In the genomic region with DNA sequence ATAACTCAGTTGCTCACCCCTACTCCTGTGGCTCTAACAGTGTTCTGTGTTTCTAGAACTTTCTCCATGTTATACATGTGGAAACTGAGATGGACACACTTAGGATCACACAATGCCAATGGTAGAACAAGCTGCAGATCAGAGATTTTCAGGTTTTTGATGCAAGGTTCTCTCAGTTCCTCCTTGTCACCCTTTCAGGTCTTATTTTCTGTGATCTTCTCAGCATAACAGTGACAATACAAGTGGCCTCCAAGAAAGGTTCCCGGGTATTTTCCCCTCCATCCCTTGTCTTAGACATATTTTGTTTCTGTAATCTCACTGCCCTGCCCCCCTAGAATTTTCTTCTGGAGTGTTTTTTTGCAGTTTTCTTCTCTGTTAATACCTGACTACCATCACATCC, we compare ENCODE assay signal across 14 cellular contexts.
A peak's percentile ranks its signal among the peaks of the same experiment; 100 is the strongest.
DNase-seq lines count a peak whose midpoint lies in the region; ATAC-seq and FAIRE-seq lines count a peak whose summit lies in the region.
"Had no signal": no experiment of that assay in that cellular context is flagged by ENCODE, and none has a peak within 500 bp of the region (broad histone marks: within the 10 kb centered on the region; RNA-seq: fewer than 3 reads in every experiment).

No MANE protein-coding gene starts in this region.

- H3K27me3 ChIP-seq in BLaER1 treated with 17β-estradiol and CSF1 and Interleukin-3, amounts not matched to agents 10 nM and 100 nM, result no peaks in the 10 kb centered on the region
- H3K27me3 ChIP-seq: upper lobe of right lung had no signal

- H3K4me2 ChIP-seq in BLaER1 treated with 17β-estradiol and CSF1 and Interleukin-3, amounts not matched to agents 10 nM and 100 nM, result peak overlapping the region; percentile 73 to 93 (median 84); a peak in 21 of 22 replicates

- H4K20me1 ChIP-seq in BLaER1 treated with 17β-estradiol and CSF1 and Interleukin-3, amounts not matched to agents 10 nM and 100 nM, result peaks cover 8 to 94% (median 36%) of the 10 kb centered on the region in 11 experiments; a peak in 17 of 22 replicates

- no peak for DNase-seq in GM19239 (ENCODE audit: insufficient read length, low spot score)
- no peak for DNase-seq in SIG-M5 (lab: John Stamatoyannopoulos, UW)
- no peak for DNase-seq in stimulated activated CD4-positive, alpha-beta T cell treated with anti-CD3 and anti-CD28 coated beads, Interleukin-2, amount 100 ng/mL, for 24 hours
- no peak for DNase-seq in NCI-H226
- no peak for DNase-seq in NCI-H2107 treated with DMSO at 0.1 percent for 48 hours (lab: John Stamatoyannopoulos, UW; ENCODE audit: unreplicated experiment)
- DNase-seq: activated T-cell treated with anti-CD3 and anti-CD28 coated beads, Interleukin-2, amount 50 U/mL, for 48 hours; DMS79 treated with DMSO at 0.1 percent for 48 hours; NCI-H1694; upper lobe of right lung had no signal

- peaks cover 0 to 30% (median 4%) of the 10 kb centered on the region in 11 experiments; a peak in 8 of 22 replicates for H3K36me3 ChIP-seq in BLaER1 treated with 17β-estradiol and CSF1 and Interleukin-3, amounts not matched to agents 10 nM and 100 nM
- H3K36me3 ChIP-seq: upper lobe of right lung had no signal

- peak overlapping the region in 3 of 11 experiments; percentile 5 to 28 (median 19); a peak in 4 of 22 replicates for H3K27ac ChIP-seq in BLaER1 treated with 17β-estradiol and CSF1 and Interleukin-3, amounts not matched to agents 10 nM and 100 nM
- H3K27ac ChIP-seq: upper lobe of right lung, VCaP had no signal

- no peak overlapping the region for H3K9ac ChIP-seq in BLaER1 treated with 17β-estradiol and CSF1 and Interleukin-3, amounts not matched to agents 10 nM and 100 nM

- ATAC-seq in HG02642 (IDR thresholded peaks at IDR 0.05; ENCODE audit: poor library complexity, unreplicated experiment), result peak; percentile 43
- ATAC-seq in HG03469 (IDR thresholded peaks at IDR 0.05; ENCODE audit: unreplicated experiment), result peak; percentile 34
- ATAC-seq: upper lobe of right lung had no signal

- no peaks in the 10 kb centered on the region for H3K9me3 ChIP-seq in BLaER1 treated with 17β-estradiol and CSF1 and Interleukin-3, amounts not matched to agents 10 nM and 100 nM (replicated peaks in 1 of 11)
- H3K9me3 ChIP-seq: upper lobe of right lung had no signal

- peaks cover 93 to 100% (median 100%) of the 10 kb centered on the region in 10 experiments for H3K4me1 ChIP-seq in BLaER1 treated with 17β-estradiol and CSF1 and Interleukin-3, amounts not matched to agents 10 nM and 100 nM

- peak; percentile 75 for FAIRE-seq in GM19239 (lab: Jason Lieb, UNC)
- FAIRE-seq: A204.1 had no signal

- no peak overlapping the region for H3K4me3 ChIP-seq in BLaER1 treated with 17β-estradiol and CSF1 and Interleukin-3, amounts not matched to agents 10 nM and 100 nM
- H3K4me3 ChIP-seq: upper lobe of right lung had no signal
